ENCODE assay signal across 1 cellular context in genomic region chr17:44214896-44215295, GRCh38.
TF ChIP-seq lines count a peak whose summit lies in the region.

No MANE protein-coding gene starts in this region.

TF ChIP-seq in IMR-90, 13 proteins besides CTCF, POLR2A, EP300 and RAD21:
- TF ChIP-seq CHD1 (IDR thresholded peaks at IDR 0.05; ENCODE audit: low read depth, low read length): no peak
- no peak for TF ChIP-seq MAZ (IDR thresholded peaks at IDR 0.05; ENCODE audit: borderline replicate concordance, low read depth, low read length)
- TF ChIP-seq MXI1 (IDR thresholded peaks at IDR 0.05; ENCODE audit: borderline replicate concordance, low read depth, low read length): no peak
- TF ChIP-seq MAFK (IDR thresholded peaks at IDR 0.05; ENCODE audit: low read depth, low read length): no peak
- TF ChIP-seq CEBPB (IDR thresholded peaks at IDR 0.05; ENCODE audit: low read depth, low read length): no peak
- TF ChIP-seq USF2 (IDR thresholded peaks at IDR 0.05; ENCODE audit: low read depth, low read length): no peak
- no peak for TF ChIP-seq ELK1 (IDR thresholded peaks at IDR 0.05; ENCODE audit: borderline replicate concordance, low read depth, low read length)
- no peak for TF ChIP-seq RCOR1 (IDR thresholded peaks at IDR 0.05; ENCODE audit: insufficient replicate concordance, low read length)
- no peak for TF ChIP-seq RFX5 (IDR thresholded peaks at IDR 0.05; ENCODE audit: low read depth, low read length)
- TF ChIP-seq SMC3 (IDR thresholded peaks at IDR 0.05; ENCODE audit: low read depth, low read length): no peak
- TF ChIP-seq NFE2L2 (IDR thresholded peaks at IDR 0.05; ENCODE audit: low read depth, low read length): no peak
- no peak for TF ChIP-seq BHLHE40 (IDR thresholded peaks at IDR 0.05; ENCODE audit: low read depth, low read length)
- TF ChIP-seq FOS (IDR thresholded peaks at IDR 0.05; ENCODE audit: low read depth, low read length): no peak
TF ChIP-seq in IMR-90: peak in this region for 0.
